15 cellular contexts compared by ENCODE assay signal in genomic region chr11:40921256-40921655, GRCh38.
A peak's percentile ranks its signal among the peaks of the same experiment; 100 is the strongest.
DNase-seq lines count a peak whose midpoint lies in the region.
"Had no signal": no experiment of that assay in that cellular context is flagged by ENCODE, and none has a peak within 500 bp of the region (broad histone marks: within the 10 kb centered on the region; RNA-seq: fewer than 3 reads in every experiment).

No MANE protein-coding gene starts in this region.

- H3K36me3 ChIP-seq in MG63 = no peaks in the 10 kb centered on the region
- H3K36me3 ChIP-seq: BLaER1 treated with 17β-estradiol and CSF1 and Interleukin-3, amounts not matched to agents 10 nM and 100 nM had no signal

- H3K9me3 ChIP-seq in MG63 = no peaks in the 10 kb centered on the region; the same call in 1 of the 2 replicates
- H3K9me3 ChIP-seq: A549; BLaER1 treated with 17β-estradiol and CSF1 and Interleukin-3, amounts not matched to agents 10 nM and 100 nM; Caco-2 had no signal

- DNase-seq in ELR (ENCODE audit: low read depth) (peak; percentile 1), MG63 (peak; percentile 44), astrocyte of the hippocampus (ENCODE audit: low read depth, low spot score) (peak; percentile 12), NOMO-1 treated with DMSO at 0.1 percent for 48 hours (lab: John Stamatoyannopoulos, UW; ENCODE audit: unreplicated experiment) (no peak), GM19240 (ENCODE audit: insufficient read length, low spot score) (no peak)
- DNase-seq: AML-193; Caco-2; Calu3; CD4-positive, alpha-beta T cell; CD8-positive, alpha-beta T cell; DMS79 treated with DMSO at 0.1 percent for 48 hours; GDM1 had no signal

- no peaks in the 10 kb centered on the region for H3K27me3 ChIP-seq in MG63
- H3K27me3 ChIP-seq: BLaER1 treated with 17β-estradiol and CSF1 and Interleukin-3, amounts not matched to agents 10 nM and 100 nM had no signal

- H3K4me3 ChIP-seq in MG63 = no peak overlapping the region
- H3K4me3 ChIP-seq: A549; BLaER1 treated with 17β-estradiol and CSF1 and Interleukin-3, amounts not matched to agents 10 nM and 100 nM; GM12878 had no signal

Comparison
In these comparisons a context has a peak if more than half of its experiments do, and no peak if none do; other contexts are left out.
1. DNase-seq: peak in ELR (single experiment), MG63 (single experiment) and astrocyte of the hippocampus (single experiment); none in NOMO-1 treated with DMSO at 0.1 percent for 48 hours (single experiment) and GM19240 (single experiment).